ENCODE assay signal across 15 cellular contexts in genomic region chr11:96412761-96413381, GRCh38. TPM values are rescaled to one million over a fixed set of nuclear protein-coding genes. Genes with fewer than 3 reads are reported as not detected.
A peak's percentile ranks its signal among the peaks of the same experiment; 100 is the strongest.
DNase-seq lines count a peak whose midpoint lies in the region; ATAC-seq lines count a peak whose summit lies in the region.
"Had no signal": no experiment of that assay in that cellular context is flagged by ENCODE, and none has a peak within 500 bp of the region (broad histone marks: within the 10 kb centered on the region; RNA-seq: fewer than 3 reads in every experiment).

No MANE protein-coding gene starts in this region.

- CTCF ChIA-PET in activated naive CD4-positive, alpha-beta T cell treated with anti-CD3 and anti-CD28 coated beads for 36 hours (lab: Charles Lee) = interaction anchor here (1.1 kb wide), 1 partner anchor 19 kb away, joined by 3 read pairs; no protein-coding TSS in a partner anchor

- ATAC-seq in GM18511 (IDR thresholded peaks at IDR 0.05; ENCODE audit: unreplicated experiment) = peak; percentile 71
- ATAC-seq in HG02798 (IDR thresholded peaks at IDR 0.05; ENCODE audit: poor library complexity, unreplicated experiment) = peak; percentile 57
- ATAC-seq in GM18517 (IDR thresholded peaks at IDR 0.05; ENCODE audit: unreplicated experiment) = no peak
- ATAC-seq in GM18909 (IDR thresholded peaks at IDR 0.05; ENCODE audit: poor library complexity, unreplicated experiment) = no peak
- no peak for ATAC-seq in natural killer cell treated with Interleukin-12 subunit alpha and Interleukin-12 subunit beta and Interleukin-15 and Interleukin-18, amount 100 ng/mL, for 72 hours

- intact Hi-C loops in activated naive CD4-positive, alpha-beta T cell treated with anti-CD3 and anti-CD28 coated beads for 36 hours (cut with micrococcal nuclease) = no loop called here

- DNase-seq in astrocyte of the hippocampus (ENCODE audit: low read depth, low spot score) = peak; percentile 5
- peak; percentile 92 for DNase-seq in myocyte (ENCODE audit: low read depth)
- no peak for DNase-seq in activated naive CD4-positive, alpha-beta T cell treated with anti-CD3 and anti-CD28 coated beads for 36 hours
- DNase-seq in natural killer cell treated with Interleukin-12 subunit alpha and Interleukin-12 subunit beta and Interleukin-15 and Interleukin-18, amount 100 ng/mL, for 72 hours (ENCODE audit: low spot score) = no peak
- DNase-seq: EL, HFFc6, NCI-H1436, NCI-H2029 treated with DMSO at 0.1 percent for 48 hours, NCI-H774, PC-9 had no signal

- peaks cover 5% of the 10 kb centered on the region for H3K4me1 Mint-ChIP-seq in activated naive CD4-positive, alpha-beta T cell treated with anti-CD3 and anti-CD28 coated beads for 36 hours (ENCODE audit: low read depth)
- H3K4me1 Mint-ChIP-seq in natural killer cell treated with Interleukin-12 subunit alpha and Interleukin-12 subunit beta and Interleukin-15 and Interleukin-18, amount 100 ng/mL, for 72 hours (ENCODE audit: low read depth in 2 of 2) = peaks cover 0 to 3% of the 10 kb centered on the region in 2 donors
- H3K4me1 Mint-ChIP-seq: CD14-positive monocyte had no signal

- no peaks in the 10 kb centered on the region for H3K9me3 Mint-ChIP-seq in activated naive CD4-positive, alpha-beta T cell treated with anti-CD3 and anti-CD28 coated beads for 36 hours
- no peaks in the 10 kb centered on the region for H3K9me3 Mint-ChIP-seq in natural killer cell treated with Interleukin-12 subunit alpha and Interleukin-12 subunit beta and Interleukin-15 and Interleukin-18, amount 100 ng/mL, for 72 hours
- H3K9me3 Mint-ChIP-seq: HFFc6 had no signal

- H3K4me3 Mint-ChIP-seq in activated naive CD4-positive, alpha-beta T cell treated with anti-CD3 and anti-CD28 coated beads for 36 hours = no peak overlapping the region
- no peak overlapping the region for H3K4me3 Mint-ChIP-seq in natural killer cell treated with Interleukin-12 subunit alpha and Interleukin-12 subunit beta and Interleukin-15 and Interleukin-18, amount 100 ng/mL, for 72 hours
- H3K4me3 Mint-ChIP-seq: CD14-positive monocyte, HFFc6 had no signal

- H3K27ac Mint-ChIP-seq in activated naive CD4-positive, alpha-beta T cell treated with anti-CD3 and anti-CD28 coated beads for 36 hours = no peak overlapping the region
- H3K27ac Mint-ChIP-seq in natural killer cell treated with Interleukin-12 subunit alpha and Interleukin-12 subunit beta and Interleukin-15 and Interleukin-18, amount 100 ng/mL, for 72 hours = no peak overlapping the region
- H3K27ac Mint-ChIP-seq: CD14-positive monocyte, HFFc6 had no signal

- H3K36me3 Mint-ChIP-seq in activated naive CD4-positive, alpha-beta T cell treated with anti-CD3 and anti-CD28 coated beads for 36 hours (ENCODE audit: low read depth) = no peaks in the 10 kb centered on the region
- no peaks in the 10 kb centered on the region for H3K36me3 Mint-ChIP-seq in natural killer cell treated with Interleukin-12 subunit alpha and Interleukin-12 subunit beta and Interleukin-15 and Interleukin-18, amount 100 ng/mL, for 72 hours
- H3K36me3 Mint-ChIP-seq: CD14-positive monocyte had no signal

- peaks cover 15% of the 10 kb centered on the region for H3K27me3 Mint-ChIP-seq in activated naive CD4-positive, alpha-beta T cell treated with anti-CD3 and anti-CD28 coated beads for 36 hours (ENCODE audit: low read depth)
- peaks cover 23 to 29% of the 10 kb centered on the region in 2 donors for H3K27me3 Mint-ChIP-seq in natural killer cell treated with Interleukin-12 subunit alpha and Interleukin-12 subunit beta and Interleukin-15 and Interleukin-18, amount 100 ng/mL, for 72 hours

RNA-seq across cellular contexts. Expression of gene JRKL, which starts 23.1 kb away (rescaled TPM):
- 6.0 and 7.1 TPM in 2 replicates for total RNA-seq in myocyte
- 6.4 TPM for polyA plus RNA-seq in myocyte (2012)
- 10 to 100 TPM; 12.3 to 12.7 TPM for total RNA-seq in activated naive CD4-positive, alpha-beta T cell treated with anti-CD3 and anti-CD28 coated beads for 36 hours
- total RNA-seq in natural killer cell treated with Interleukin-12 subunit alpha and Interleukin-12 subunit beta and Interleukin-15 and Interleukin-18, amount 100 ng/mL, for 72 hours = 1 to 10 TPM; 8.8 to 9.4 TPM

RNA-seq across cellular contexts. Expression of gene CCDC82, which starts 23.2 kb away (rescaled TPM):
- 8.5 and 12.0 TPM in 2 replicates for total RNA-seq in myocyte
- 10.4 TPM for polyA plus RNA-seq in myocyte (2012)
- total RNA-seq in activated naive CD4-positive, alpha-beta T cell treated with anti-CD3 and anti-CD28 coated beads for 36 hours = 10 to 100 TPM; 32.0 to 34.0 TPM
- 10 to 100 TPM; 29.1 to 51.7 TPM for total RNA-seq in natural killer cell treated with Interleukin-12 subunit alpha and Interleukin-12 subunit beta and Interleukin-15 and Interleukin-18, amount 100 ng/mL, for 72 hours

Comparison
In these comparisons a context has a peak if more than half of its experiments do, and no peak if none do; other contexts are left out.
1. ATAC-seq: peak in GM18511 (single experiment) and HG02798 (single experiment); none in GM18517 (single experiment), GM18909 (single experiment) and natural killer cell treated with Interleukin-12 subunit alpha and Interleukin-12 subunit beta and Interleukin-15 and Interleukin-18, amount 100 ng/mL, for 72 hours (0 of 2).
2. DNase-seq: peak in astrocyte of the hippocampus (single experiment) and myocyte (single experiment); none in activated naive CD4-positive, alpha-beta T cell treated with anti-CD3 and anti-CD28 coated beads for 36 hours (single experiment) and natural killer cell treated with Interleukin-12 subunit alpha and Interleukin-12 subunit beta and Interleukin-15 and Interleukin-18, amount 100 ng/mL, for 72 hours (single experiment).